17 cellular contexts compared by ENCODE assay signal in genomic region chr19:21321996-21322395, GRCh38. TPM values are rescaled to one million over a fixed set of nuclear protein-coding genes. Genes with fewer than 3 reads are reported as not detected.
DNase-seq lines count a peak whose midpoint lies in the region; ATAC-seq and TF ChIP-seq lines count a peak whose summit lies in the region.
"Had no signal": no experiment of that assay in that cellular context is flagged by ENCODE, and none has a peak within 500 bp of the region (broad histone marks: within the 10 kb centered on the region; RNA-seq: fewer than 3 reads in every experiment).

No MANE protein-coding gene starts in this region.

- no peaks in the 10 kb centered on the region for H3K9me3 Mint-ChIP-seq in activated naive CD4-positive, alpha-beta T cell treated with anti-CD3 and anti-CD28 coated beads, Interleukin-2, amount 50 U/mL, for 24 hours
- peaks cover 47 to 93% (median 63%) of the 10 kb centered on the region in 5 experiments for H3K9me3 Mint-ChIP-seq in brain

- no peaks in the 10 kb centered on the region for H3K9me3 ChIP-seq in right atrium auricular region

- DNase-seq in activated naive CD4-positive, alpha-beta T cell treated with Interleukin-2 at 50 U/mL for 16 hours: no peak
- DNase-seq in right atrium auricular region (ENCODE audit: low spot score): no peak
- DNase-seq in superior temporal gyrus (ENCODE audit: extremely low spot score): peak; percentile 13
- no peak for DNase-seq in NAMALWA (ENCODE audit: low spot score)
- DNase-seq: activated T-cell treated with anti-CD3 and anti-CD28 coated beads, Interleukin-2, amount 50 U/mL, for 48 hours; Calu3; cortex of kidney; NCI-H1436; NCI-H748 treated with DMSO at 0.1 percent for 48 hours; SIG-M5; stimulated activated CD4-positive, alpha-beta T cell treated with anti-CD3 and anti-CD28 coated beads, Interleukin-4, amount 100 ng/mL, for 4 hours had no signal

- peaks cover 78% of the 10 kb centered on the region for H3K4me1 Mint-ChIP-seq in activated naive CD4-positive, alpha-beta T cell treated with anti-CD3 and anti-CD28 coated beads, Interleukin-2, amount 50 U/mL, for 24 hours
- peaks cover 48% of the 10 kb centered on the region for H3K4me1 Mint-ChIP-seq in brain

- no peaks in the 10 kb centered on the region for H3K27me3 Mint-ChIP-seq in activated naive CD4-positive, alpha-beta T cell treated with anti-CD3 and anti-CD28 coated beads, Interleukin-2, amount 50 U/mL, for 24 hours
- no peaks in the 10 kb centered on the region for H3K27me3 Mint-ChIP-seq in brain

- peaks cover 47% of the 10 kb centered on the region for H3K36me3 Mint-ChIP-seq in activated naive CD4-positive, alpha-beta T cell treated with anti-CD3 and anti-CD28 coated beads, Interleukin-2, amount 50 U/mL, for 24 hours
- peaks cover 97% of the 10 kb centered on the region for H3K36me3 Mint-ChIP-seq in brain

- H3K36me3 ChIP-seq in right atrium auricular region: peaks cover 8% of the 10 kb centered on the region

- H3K4me1 ChIP-seq in right atrium auricular region: peaks cover 0 to 33% of the 10 kb centered on the region in 2 donors
- H3K4me1 ChIP-seq: A549 had no signal

- ATAC-seq in HG02759 (IDR thresholded peaks at IDR 0.05; ENCODE audit: unreplicated experiment) (no peak), HG03159 (IDR thresholded peaks at IDR 0.05; ENCODE audit: unreplicated experiment) (no peak)
- ATAC-seq: A549 had no signal

- TF ChIP-seq CTCF in brain (conservative IDR thresholded peaks at IDR 0.05) (no peak), right atrium auricular region (IDR thresholded peaks at IDR 0.05) (no peak)

- H3K4me3 Mint-ChIP-seq in activated naive CD4-positive, alpha-beta T cell treated with anti-CD3 and anti-CD28 coated beads, Interleukin-2, amount 50 U/mL, for 24 hours: no peak overlapping the region
- peak overlapping the region in 2 of 5 experiments; percentile 20 to 32 for H3K4me3 Mint-ChIP-seq in brain

- peak overlapping the region; percentile 19 for H3K27ac Mint-ChIP-seq in activated naive CD4-positive, alpha-beta T cell treated with anti-CD3 and anti-CD28 coated beads, Interleukin-2, amount 50 U/mL, for 24 hours
- H3K27ac Mint-ChIP-seq in brain: peak overlapping the region in 3 of 5 experiments; percentile 24 to 86 (median 85)

- peak overlapping the region; percentile 49 to 57 for H3K27ac ChIP-seq in right atrium auricular region
- H3K27ac ChIP-seq: A549, VCaP had no signal

- H3K27me3 ChIP-seq in right atrium auricular region: no peaks in the 10 kb centered on the region

- H3K4me3 ChIP-seq in right atrium auricular region: no peak overlapping the region
- H3K4me3 ChIP-seq: A549 had no signal

RNA-seq across cellular contexts. Expression of gene ZNF708, which starts 7.2 kb away (rescaled TPM):
- polyA plus RNA-seq in brain (ENCODE audit: insufficient read depth, low read depth, low replicate concordance): 4.5 TPM
- 1 to 10 TPM; 3.6 to 6.3 TPM for total RNA-seq in right atrium auricular region

RNA-seq across cellular contexts. Expression of gene ZNF738, which starts 36.8 kb away (rescaled TPM):
- polyA plus RNA-seq in brain (ENCODE audit: insufficient read depth, low read depth, low replicate concordance): 8.4 TPM
- 1 to 10 TPM; 2.2 to 2.3 TPM for total RNA-seq in right atrium auricular region
